ENCODE assay signal across 24 cellular contexts in the genomic region with DNA sequence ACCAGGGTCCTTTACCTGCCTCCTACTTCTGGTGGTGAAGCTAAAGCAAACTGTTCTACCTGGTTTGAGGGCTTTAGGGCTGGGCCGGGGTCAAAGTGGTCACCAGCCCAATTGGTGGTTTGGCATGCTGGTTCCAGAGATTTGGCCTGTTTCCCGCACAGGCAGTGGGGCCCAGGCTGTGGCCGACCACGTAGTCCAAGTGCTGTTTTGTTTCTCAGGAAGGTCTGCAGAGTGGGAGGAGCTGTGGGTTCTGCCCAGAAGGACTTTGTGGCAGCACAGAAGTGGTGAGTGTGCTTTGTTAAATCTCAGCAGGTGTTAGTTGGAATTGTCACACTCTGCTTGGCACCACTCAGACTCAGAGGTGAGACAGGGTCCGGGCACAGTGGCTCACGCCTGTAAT.
DNase-seq lines count a peak whose midpoint lies in the region; ATAC-seq and TF ChIP-seq lines count a peak whose summit lies in the region.
"Had no signal": no experiment of that assay in that cellular context is flagged by ENCODE, and none has a peak within 500 bp of the region (broad histone marks: within the 10 kb centered on the region; RNA-seq: fewer than 3 reads in every experiment).

No MANE protein-coding gene starts in this region.

- WGBS in upper lobe of left lung, 2 donors, result 53 to 73% methylated on average over 2 to 6 of the region's 6 CpGs

- no peaks in the 10 kb centered on the region for H3K36me3 Mint-ChIP-seq in dendritic cell treated with granulocyte-macrophage colony-stimulating factor and Interleukin-4, amounts not matched to agents 40 ng/mL and 50 ng/mL, for 4 days (ENCODE audit: low read depth)
- H3K36me3 Mint-ChIP-seq in CD4-positive, alpha-beta memory T cell, result no peaks in the 10 kb centered on the region
- H3K36me3 Mint-ChIP-seq: natural killer cell treated with Interleukin-12 subunit alpha and Interleukin-12 subunit beta and Interleukin-15 and Interleukin-18, amount 100 ng/mL, for 72 hours had no signal

- H3K4me1 ChIP-seq in upper lobe of left lung, result no peaks in the 10 kb centered on the region
- H3K4me1 ChIP-seq in CD4-positive, alpha-beta memory T cell (ENCODE audit: insufficient read depth, low read length), result no peaks in the 10 kb centered on the region
- H3K4me1 ChIP-seq: pancreas, right atrium auricular region, transverse colon had no signal

- POLR2A ChIA-PET in CD4-positive, alpha-beta memory T cell (lab: Charles Lee; ENCODE audit: partially characterized antibody), result no interaction called here

- TF ChIP-seq EP300 in upper lobe of left lung (IDR thresholded peaks at IDR 0.05), result no peak

- no peak overlapping the region for H3K27ac ChIP-seq in upper lobe of left lung
- H3K27ac ChIP-seq in CD4-positive, alpha-beta memory T cell (ENCODE audit: low read depth, low read length), result no peak overlapping the region
- H3K27ac ChIP-seq: pancreas, right atrium auricular region, transverse colon, WERI-Rb-1 had no signal

- no peaks in the 10 kb centered on the region for H3K9me3 Mint-ChIP-seq in dendritic cell treated with granulocyte-macrophage colony-stimulating factor and Interleukin-4, amounts not matched to agents 40 ng/mL and 50 ng/mL, for 4 days
- H3K9me3 Mint-ChIP-seq in CD4-positive, alpha-beta memory T cell, result peaks cover 0 to 8% (median 0%) of the 10 kb centered on the region in 8 donors
- H3K9me3 Mint-ChIP-seq: activated CD4-positive, alpha-beta T cell treated with anti-CD3 and anti-CD28 coated beads, Interleukin-2, amount 10 ng/mL, durations not matched to agents 7 days and 5 days; activated T-cell treated with anti-CD3 and anti-CD28 coated beads, Interleukin-2, amount 50 U/mL, for 4 hours; CD4-positive, alpha-beta T cell; central memory CD8-positive, alpha-beta T cell; natural killer cell treated with Interleukin-12 subunit alpha and Interleukin-12 subunit beta and Interleukin-15 and Interleukin-18, amount 100 ng/mL, for 72 hours had no signal

- no peaks in the 10 kb centered on the region for H3K27me3 Mint-ChIP-seq in dendritic cell treated with granulocyte-macrophage colony-stimulating factor and Interleukin-4, amounts not matched to agents 40 ng/mL and 50 ng/mL, for 4 days
- H3K27me3 Mint-ChIP-seq in CD4-positive, alpha-beta memory T cell, result peaks cover 13 to 15% of the 10 kb centered on the region in 2 donors

- CTCF ChIA-PET in CD4-positive, alpha-beta memory T cell (lab: Charles Lee; ENCODE audit: partially characterized antibody), result interaction anchor here (2.4 to 2.7 kb wide), 2 partner anchors 9 to 214 kb away, joined by 9 to 11 read pairs; no protein-coding TSS in a partner anchor

- no peak overlapping the region for H3K4me3 ChIP-seq in upper lobe of left lung
- H3K4me3 ChIP-seq in CD4-positive, alpha-beta memory T cell (ENCODE audit: low read length in 2 of 2), result no peak overlapping the region
- H3K4me3 ChIP-seq: pancreas, right atrium auricular region, transverse colon had no signal

- H3K9me3 ChIP-seq in upper lobe of left lung, result no peaks in the 10 kb centered on the region
- no peaks in the 10 kb centered on the region for H3K9me3 ChIP-seq in CD4-positive, alpha-beta memory T cell (ENCODE audit: control insufficient read depth in 1 of 2, low read length in 2 of 2)
- H3K9me3 ChIP-seq: pancreas, right atrium auricular region, transverse colon had no signal

- ATAC-seq in upper lobe of left lung (ENCODE audit: low FRiP score in 2 of 2), result peak in 1 of 2 donors; percentile 5
- ATAC-seq: activated T-cell treated with anti-CD3 and anti-CD28 coated beads, Interleukin-2, amount 50 U/mL, for 4 hours; natural killer cell treated with Interleukin-12 subunit alpha and Interleukin-12 subunit beta and Interleukin-15 and Interleukin-18, amount 100 ng/mL, for 72 hours; Panc1 had no signal

- H3K36me3 ChIP-seq in upper lobe of left lung, result no peaks in the 10 kb centered on the region
- H3K36me3 ChIP-seq in CD4-positive, alpha-beta memory T cell (ENCODE audit: insufficient read depth, low read length), result no peaks in the 10 kb centered on the region
- H3K36me3 ChIP-seq: pancreas, right atrium auricular region, transverse colon, WERI-Rb-1 had no signal

- TF ChIP-seq POLR2A in upper lobe of left lung (IDR thresholded peaks at IDR 0.05), result no peak

- no peak for TF ChIP-seq CTCF in upper lobe of left lung (IDR thresholded peaks at IDR 0.05)

- intact Hi-C loops in dendritic cell treated with granulocyte-macrophage colony-stimulating factor and Interleukin-4, amounts not matched to agents 40 ng/mL and 50 ng/mL, for 4 days (cut with micrococcal nuclease), result no loop called here
- intact Hi-C loops in CD4-positive, alpha-beta memory T cell (cut with micrococcal nuclease), result no loop called here

- H3K4me1 Mint-ChIP-seq in dendritic cell treated with granulocyte-macrophage colony-stimulating factor and Interleukin-4, amounts not matched to agents 40 ng/mL and 50 ng/mL, for 4 days (ENCODE audit: low read depth), result peaks cover 52% of the 10 kb centered on the region
- H3K4me1 Mint-ChIP-seq in CD4-positive, alpha-beta memory T cell, result peaks cover 0 to 11% (median 2%) of the 10 kb centered on the region in 4 donors
- H3K4me1 Mint-ChIP-seq: activated CD4-positive, alpha-beta T cell treated with anti-CD3 and anti-CD28 coated beads, Interleukin-2, amount 10 ng/mL, durations not matched to agents 7 days and 5 days; central memory CD8-positive, alpha-beta T cell had no signal

- H3K4me3 Mint-ChIP-seq in dendritic cell treated with granulocyte-macrophage colony-stimulating factor and Interleukin-4, amounts not matched to agents 40 ng/mL and 50 ng/mL, for 4 days, result peak overlapping the region; percentile 63
- no peak overlapping the region for H3K4me3 Mint-ChIP-seq in CD4-positive, alpha-beta memory T cell
- H3K4me3 Mint-ChIP-seq: activated CD4-positive, alpha-beta T cell treated with anti-CD3 and anti-CD28 coated beads, Interleukin-2, amount 10 ng/mL, durations not matched to agents 7 days and 5 days; activated T-cell treated with anti-CD3 and anti-CD28 coated beads, Interleukin-2, amount 50 U/mL, for 4 hours; CD4-positive, alpha-beta T cell; central memory CD8-positive, alpha-beta T cell; natural killer cell treated with Interleukin-12 subunit alpha and Interleukin-12 subunit beta and Interleukin-15 and Interleukin-18, amount 100 ng/mL, for 72 hours had no signal

- H3K27me3 ChIP-seq in upper lobe of left lung, result no peaks in the 10 kb centered on the region
- H3K27me3 ChIP-seq in CD4-positive, alpha-beta memory T cell (ENCODE audit: insufficient read depth, low read length), result peaks cover 7% of the 10 kb centered on the region
- H3K27me3 ChIP-seq: pancreas, right atrium auricular region, transverse colon had no signal

- DNase-seq in EL, result peak; percentile 14
- DNase-seq in M059J (ENCODE audit: low read depth), result peak; percentile 49
- peak; percentile 6 to 23 for DNase-seq in upper lobe of left lung
- DNase-seq in dedifferentiated amniotic fluid mesenchymal stem cell (ENCODE audit: extremely low spot score), result no peak
- DNase-seq in Kasumi-1 (lab: John Stamatoyannopoulos, UW), result no peak
- no peak for DNase-seq in CD4-positive, alpha-beta memory T cell
- DNase-seq: activated CD4-positive, alpha-beta T cell treated with anti-CD3 and anti-CD28 coated beads, Interleukin-2, amount 10 ng/mL, durations not matched to agents 7 days and 5 days; activated gamma-delta T cell treated with Interleukin-2 at 50 U/mL for 16 hours; activated T-cell treated with anti-CD3 and anti-CD28 coated beads, Interleukin-2, amount 50 U/mL, for 4 hours; CD4-positive, alpha-beta T cell; left ventricle myocardium superior; NCI-H1436; NCI-H2171; NCI-H524 treated with DMSO at 0.1 percent for 48 hours; pancreas; SIG-M5; stimulated activated CD4-positive, alpha-beta T cell treated with anti-CD3 and anti-CD28 coated beads, Interleukin-2, amount 100 ng/mL, for 48 hours; transverse colon; WERI-Rb-1 had no signal

- peak overlapping the region; percentile 92 for H3K27ac Mint-ChIP-seq in dendritic cell treated with granulocyte-macrophage colony-stimulating factor and Interleukin-4, amounts not matched to agents 40 ng/mL and 50 ng/mL, for 4 days
- H3K27ac Mint-ChIP-seq in CD4-positive, alpha-beta memory T cell, result no peak overlapping the region
- H3K27ac Mint-ChIP-seq: activated CD4-positive, alpha-beta T cell treated with anti-CD3 and anti-CD28 coated beads, Interleukin-2, amount 10 ng/mL, durations not matched to agents 7 days and 5 days; CD4-positive, alpha-beta T cell; natural killer cell treated with Interleukin-12 subunit alpha and Interleukin-12 subunit beta and Interleukin-15 and Interleukin-18, amount 100 ng/mL, for 72 hours had no signal

Comparison
In these comparisons a context has a peak if more than half of its experiments do, and no peak if none do; other contexts are left out.
1. DNase-seq: peak in EL (single experiment), M059J (single experiment) and upper lobe of left lung (2 of 2); none in dedifferentiated amniotic fluid mesenchymal stem cell (single experiment), Kasumi-1 (0 of 2) and CD4-positive, alpha-beta memory T cell (0 of 5).